16 cellular contexts compared by ENCODE assay signal in the genomic region with DNA sequence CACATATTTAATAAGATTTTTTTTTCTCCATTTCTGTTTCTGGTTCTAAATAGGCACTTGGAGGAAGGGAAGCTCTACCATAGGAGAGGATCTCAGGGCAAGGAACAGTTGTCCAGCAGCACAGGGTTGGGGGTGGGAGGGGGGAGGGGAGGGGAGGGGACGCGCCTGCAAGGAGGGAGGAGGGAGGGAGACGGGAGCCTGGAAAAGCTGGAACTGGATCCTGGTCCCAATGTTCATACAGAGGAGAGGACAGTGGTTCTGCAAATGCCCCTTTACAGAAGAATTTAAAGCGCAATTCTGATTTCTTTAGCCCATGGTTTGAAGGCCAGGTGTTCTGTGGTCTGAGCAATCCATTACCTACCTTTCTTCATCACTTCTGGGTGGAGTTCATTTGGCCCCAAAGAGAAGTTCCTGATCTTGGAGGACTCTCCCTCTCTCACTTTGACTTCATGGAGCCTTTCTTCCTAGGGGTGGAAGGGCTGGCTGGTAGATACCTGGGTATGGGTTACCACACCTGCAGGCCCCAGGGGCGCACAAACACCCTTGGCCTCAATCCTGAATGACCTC.
A peak's percentile ranks its signal among the peaks of the same experiment; 100 is the strongest.
DNase-seq lines count a peak whose midpoint lies in the region; ATAC-seq and TF ChIP-seq lines count a peak whose summit lies in the region.
"Had no signal": no experiment of that assay in that cellular context is flagged by ENCODE, and none has a peak within 500 bp of the region (broad histone marks: within the 10 kb centered on the region; RNA-seq: fewer than 3 reads in every experiment).

No MANE protein-coding gene starts in this region.

- in situ Hi-C loops in G401 (cut with HindIII; ENCODE audit: low sequenced_read_pairs) (no loop called here), mammary epithelial cell (cut with MboI; ENCODE audit: low sequenced_read_pairs in 2 of 2) (no loop called here)

- H3K36me3 Mint-ChIP-seq in CD8-positive, alpha-beta memory T cell, result no peaks in the 10 kb centered on the region

- H3K4me3 Mint-ChIP-seq in CD8-positive, alpha-beta memory T cell, result no peak overlapping the region
- H3K4me3 Mint-ChIP-seq: activated T-cell treated with anti-CD3 and anti-CD28 coated beads, Interleukin-2, amount 50 U/mL, for 4 hours; dendritic cell treated with granulocyte-macrophage colony-stimulating factor and Interleukin-4, amounts not matched to agents 40 ng/mL and 50 ng/mL, for 4 days had no signal

- CTCF ChIA-PET in mammary epithelial cell (lab: Charles Lee; ENCODE audit: low non-redundant PET), result no interaction called here
- CTCF ChIA-PET in CD8-positive, alpha-beta memory T cell (lab: Charles Lee), result interaction anchor here (1.4 kb wide), 1 partner anchor 24 kb away, joined by 3 read pairs; no protein-coding TSS in a partner anchor

- POLR2A ChIA-PET in CD8-positive, alpha-beta memory T cell (lab: Charles Lee), result no interaction called here

- no peaks in the 10 kb centered on the region for H3K36me3 ChIP-seq in mammary epithelial cell (ENCODE audit: insufficient read depth, low read length)
- no peaks in the 10 kb centered on the region for H3K36me3 ChIP-seq in CD8-positive, alpha-beta memory T cell (ENCODE audit: insufficient read depth, low read length)
- H3K36me3 ChIP-seq: right atrium auricular region, SJSA1 had no signal

- ATAC-seq in HG02571 (IDR thresholded peaks at IDR 0.05; ENCODE audit: unreplicated experiment), result no peak
- no peak for ATAC-seq in GM19035 (IDR thresholded peaks at IDR 0.05; ENCODE audit: unreplicated experiment)
- ATAC-seq: activated T-cell treated with anti-CD3 and anti-CD28 coated beads, Interleukin-2, amount 50 U/mL, for 4 hours had no signal

- 86% methylated on average over 2 of the region's 5 CpGs for WGBS in mammary epithelial cell (ENCODE audit: low coverage, missing lambda C conversion rate)

- dilution Hi-C loops in mammary epithelial cell (cut with HindIII; ENCODE audit: low sequenced_read_pairs), result no loop called here

- DNase-seq in G401 (ENCODE audit: low spot score) (peak; percentile 12), NCI-H2196 treated with DMSO at 0.1 percent for 48 hours (lab: John Stamatoyannopoulos, UW; ENCODE audit: unreplicated experiment) (peak; percentile 26), mammary epithelial cell (peak; percentile 29), midbrain (lab: John Stamatoyannopoulos, UW) (peak; percentile 11), T1000 (lab: John Stamatoyannopoulos, UW) (no peak)
- DNase-seq in CD8-positive, alpha-beta memory T cell, result no peak
- DNase-seq: activated T-cell treated with anti-CD3 and anti-CD28 coated beads, Interleukin-2, amount 50 U/mL, for 4 hours; AML-193; Kasumi-1; stimulated activated CD4-positive, alpha-beta T cell treated with anti-CD3 and anti-CD28 coated beads, Interleukin-4, amount 100 ng/mL, for 4 hours; stimulated activated naive CD4-positive, alpha-beta T cell had no signal

- H3K4me2 ChIP-seq in mammary epithelial cell (ENCODE audit: insufficient read depth, low read depth, low read length), result peak overlapping the region; percentile 49

- TF ChIP-seq CTCF in mammary epithelial cell (conservative IDR thresholded peaks at IDR 0.05 in 1 of 2, IDR thresholded peaks at IDR 0.05 in 1 of 2; ENCODE audit: extremely low read depth in 1 of 2, insufficient read depth in 1 of 2, low read depth in 1 of 2, low read length in 2 of 2), result no peak

- no TSS peak for BruUV-seq in mammary epithelial cell (replicated peaks; lab: Mats Ljungman, UMichigan)

- no peaks in the 10 kb centered on the region for H4K20me1 ChIP-seq in mammary epithelial cell (ENCODE audit: insufficient read depth, low read length)

- H3K9ac ChIP-seq in mammary epithelial cell (ENCODE audit: insufficient read depth, low read length), result peak overlapping the region; percentile 18

- H3K4me1 Mint-ChIP-seq in CD8-positive, alpha-beta memory T cell, result no peaks in the 10 kb centered on the region

- H3K27me3 Mint-ChIP-seq in CD8-positive, alpha-beta memory T cell, result peaks cover 2 to 13% of the 10 kb centered on the region in 2 donors

- no peaks in the 10 kb centered on the region for H3K9me3 ChIP-seq in mammary epithelial cell (replicated peaks; ENCODE audit: insufficient read depth, low read length)
- no peaks in the 10 kb centered on the region for H3K9me3 ChIP-seq in CD8-positive, alpha-beta memory T cell (ENCODE audit: low read length)
- H3K9me3 ChIP-seq: right atrium auricular region, SJSA1 had no signal

- peaks cover 57% of the 10 kb centered on the region for H3K4me1 ChIP-seq in mammary epithelial cell (ENCODE audit: insufficient read depth, low read length)
- H3K4me1 ChIP-seq in CD8-positive, alpha-beta memory T cell (ENCODE audit: insufficient read depth, low read length), result no peaks in the 10 kb centered on the region

- intact Hi-C loops in mammary epithelial cell (cut with micrococcal nuclease), result no loop called here

- no peak overlapping the region for H3K27ac Mint-ChIP-seq in CD8-positive, alpha-beta memory T cell

- H2AFZ ChIP-seq in mammary epithelial cell (ENCODE audit: low read depth, low read length), result peak overlapping the region; percentile 66

- no peak overlapping the region for H3K4me3 ChIP-seq in mammary epithelial cell (replicated peaks in 1 of 3; ENCODE audit: insufficient read depth in 1 of 3, low read depth in 2 of 3, low read length in 3 of 3)
- H3K4me3 ChIP-seq in CD8-positive, alpha-beta memory T cell (ENCODE audit: low read length), result no peak overlapping the region
- H3K4me3 ChIP-seq: right atrium auricular region, SJSA1 had no signal

- H3K9me3 Mint-ChIP-seq in CD8-positive, alpha-beta memory T cell, result no peaks in the 10 kb centered on the region
- H3K9me3 Mint-ChIP-seq: activated T-cell treated with anti-CD3 and anti-CD28 coated beads, Interleukin-2, amount 50 U/mL, for 4 hours; dendritic cell treated with granulocyte-macrophage colony-stimulating factor and Interleukin-4, amounts not matched to agents 40 ng/mL and 50 ng/mL, for 4 days had no signal

- no peaks in the 10 kb centered on the region for H3K27me3 ChIP-seq in mammary epithelial cell (ENCODE audit: insufficient read depth, low read length)
- H3K27me3 ChIP-seq in CD8-positive, alpha-beta memory T cell (ENCODE audit: insufficient read depth, low read length, poor library complexity, severe bottlenecking), result no peaks in the 10 kb centered on the region
- H3K27me3 ChIP-seq: right atrium auricular region, SJSA1 had no signal

- no peaks in the 10 kb centered on the region for H3K79me2 ChIP-seq in mammary epithelial cell (ENCODE audit: insufficient read depth, low read length)

- H3K27ac ChIP-seq in mammary epithelial cell (ENCODE audit: insufficient read depth, low read depth, low read length), result peak overlapping the region; percentile 67
- no peak overlapping the region for H3K27ac ChIP-seq in CD8-positive, alpha-beta memory T cell (ENCODE audit: low read depth, low read length)
- H3K27ac ChIP-seq: right atrium auricular region, SJSA1 had no signal

Comparison
In these comparisons a context has a peak if more than half of its experiments do, and no peak if none do; other contexts are left out.
1. DNase-seq: peak in G401 (single experiment), NCI-H2196 treated with DMSO at 0.1 percent for 48 hours (single experiment), mammary epithelial cell (single experiment) and midbrain (single experiment); none in CD8-positive, alpha-beta memory T cell (0 of 5) and T1000 (single experiment).